In genomic region chr12:50353869-50354593, GRCh38 we compare ENCODE assay signal across 2 cellular contexts.
TF ChIP-seq lines count a peak whose summit lies in the region.

No MANE protein-coding gene starts in this region.

TF ChIP-seq in K562, 482 proteins besides CTCF, POLR2A, EP300 and RAD21:
- peak; percentile 12; the same call in 1 of the 2 replicates for TF ChIP-seq C11orf30 (IDR thresholded peaks at IDR 0.05; ENCODE audit: low read depth)
- TF ChIP-seq SMAD1 (IDR thresholded peaks at IDR 0.05; ENCODE audit: low read depth, low read length, partially characterized antibody) = no peak
- no peak for TF ChIP-seq RBM34 (IDR thresholded peaks at IDR 0.05; ENCODE audit: borderline replicate concordance, insufficient read depth, low read length)
- no peak for TF ChIP-seq ZBTB40 (IDR thresholded peaks at IDR 0.05)
- TF ChIP-seq ZBTB40 (CRISPR knock-in tag; IDR thresholded peaks at IDR 0.05) = no peak
- TF ChIP-seq KDM1A (IDR thresholded peaks at IDR 0.05) = no peak

TF ChIP-seq in HepG2, 621 proteins besides CTCF, POLR2A, EP300 and RAD21:
- TF ChIP-seq HOXA3 (CRISPR knock-in tag; IDR thresholded peaks at IDR 0.05) (no peak), MYNN (CRISPR knock-in tag; IDR thresholded peaks at IDR 0.05; ENCODE audit: low read depth) (no peak), ZNF878 (CRISPR knock-in tag; IDR thresholded peaks at IDR 0.05) (no peak), NR2F1 (CRISPR knock-in tag; IDR thresholded peaks at IDR 0.05) (no peak), FUBP1 (CRISPR knock-in tag; IDR thresholded peaks at IDR 0.05; ENCODE audit: borderline replicate concordance) (no peak), PAF1 (CRISPR knock-in tag; IDR thresholded peaks at IDR 0.05) (no peak), EZH2 (conservative IDR thresholded peaks at IDR 0.05; ENCODE audit: low read depth, low read length) (no peak), ZMYM3 (CRISPR knock-in tag; IDR thresholded peaks at IDR 0.05) (no peak), ZNF703 (CRISPR knock-in tag; IDR thresholded peaks at IDR 0.05; ENCODE audit: borderline replicate concordance) (no peak), ZFX (CRISPR knock-in tag; IDR thresholded peaks at IDR 0.05; ENCODE audit: low read depth) (no peak), ZNF318 (CRISPR knock-in tag; IDR thresholded peaks at IDR 0.05) (no peak)
